ENCODE assay signal across 1 cellular context in genomic region chr2:88059979-88060906, GRCh38.
TF ChIP-seq lines count a peak whose summit lies in the region.

No MANE protein-coding gene starts in this region.

TF ChIP-seq in HepG2, 621 proteins besides CTCF, POLR2A, EP300 and RAD21 (continued from another document):
- TF ChIP-seq ZNF574 (CRISPR knock-in tag; IDR thresholded peaks at IDR 0.05) (no peak), SNAPC2 (CRISPR knock-in tag; IDR thresholded peaks at IDR 0.05) (no peak), HMG20B (CRISPR knock-in tag; conservative IDR thresholded peaks at IDR 0.05) (peak; percentile 54; the same call in 1 of the 2 replicates), MATR3 (CRISPR knock-in tag; IDR thresholded peaks at IDR 0.05) (no peak), ZNF33B (CRISPR knock-in tag; IDR thresholded peaks at IDR 0.05) (0 out of 2 replicates have a peak, but pooled peaks have one; percentile 13), HNRNPLL (IDR thresholded peaks at IDR 0.05; ENCODE audit: low read depth, low read length, poor library complexity, severe bottlenecking) (no peak)
- TF ChIP-seq, protein P1, sequence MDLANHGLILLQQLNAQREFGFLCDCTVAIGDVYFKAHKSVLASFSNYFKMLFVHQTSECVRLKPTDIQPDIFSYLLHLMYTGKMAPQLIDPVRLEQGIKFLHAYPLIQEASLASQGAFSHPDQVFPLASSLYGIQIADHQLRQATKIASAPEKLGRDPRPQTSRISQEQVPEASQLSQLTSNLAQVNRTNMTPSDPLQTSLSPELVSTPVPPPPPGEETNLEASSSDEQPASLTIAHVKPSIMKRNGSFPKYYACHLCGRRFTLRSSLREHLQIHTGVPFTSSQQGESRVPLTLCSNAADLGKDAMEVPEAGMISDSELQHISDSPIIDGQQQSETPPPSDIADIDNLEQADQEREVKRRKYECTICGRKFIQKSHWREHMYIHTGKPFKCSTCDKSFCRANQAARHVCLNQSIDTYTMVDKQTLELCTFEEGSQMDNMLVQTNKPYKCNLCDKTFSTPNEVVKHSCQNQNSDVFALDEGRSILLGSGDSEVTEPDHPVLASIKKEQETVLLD (CRISPR knock-in tag; IDR thresholded peaks at IDR 0.05; ENCODE audit: low read depth) = no peak
- TF ChIP-seq, protein P2, sequence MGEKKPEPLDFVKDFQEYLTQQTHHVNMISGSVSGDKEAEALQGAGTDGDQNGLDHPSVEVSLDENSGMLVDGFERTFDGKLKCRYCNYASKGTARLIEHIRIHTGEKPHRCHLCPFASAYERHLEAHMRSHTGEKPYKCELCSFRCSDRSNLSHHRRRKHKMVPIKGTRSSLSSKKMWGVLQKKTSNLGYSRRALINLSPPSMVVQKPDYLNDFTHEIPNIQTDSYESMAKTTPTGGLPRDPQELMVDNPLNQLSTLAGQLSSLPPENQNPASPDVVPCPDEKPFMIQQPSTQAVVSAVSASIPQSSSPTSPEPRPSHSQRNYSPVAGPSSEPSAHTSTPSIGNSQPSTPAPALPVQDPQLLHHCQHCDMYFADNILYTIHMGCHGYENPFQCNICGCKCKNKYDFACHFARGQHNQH (CRISPR knock-in tag; IDR thresholded peaks at IDR 0.05) = no peak
- TF ChIP-seq, protein P3, sequence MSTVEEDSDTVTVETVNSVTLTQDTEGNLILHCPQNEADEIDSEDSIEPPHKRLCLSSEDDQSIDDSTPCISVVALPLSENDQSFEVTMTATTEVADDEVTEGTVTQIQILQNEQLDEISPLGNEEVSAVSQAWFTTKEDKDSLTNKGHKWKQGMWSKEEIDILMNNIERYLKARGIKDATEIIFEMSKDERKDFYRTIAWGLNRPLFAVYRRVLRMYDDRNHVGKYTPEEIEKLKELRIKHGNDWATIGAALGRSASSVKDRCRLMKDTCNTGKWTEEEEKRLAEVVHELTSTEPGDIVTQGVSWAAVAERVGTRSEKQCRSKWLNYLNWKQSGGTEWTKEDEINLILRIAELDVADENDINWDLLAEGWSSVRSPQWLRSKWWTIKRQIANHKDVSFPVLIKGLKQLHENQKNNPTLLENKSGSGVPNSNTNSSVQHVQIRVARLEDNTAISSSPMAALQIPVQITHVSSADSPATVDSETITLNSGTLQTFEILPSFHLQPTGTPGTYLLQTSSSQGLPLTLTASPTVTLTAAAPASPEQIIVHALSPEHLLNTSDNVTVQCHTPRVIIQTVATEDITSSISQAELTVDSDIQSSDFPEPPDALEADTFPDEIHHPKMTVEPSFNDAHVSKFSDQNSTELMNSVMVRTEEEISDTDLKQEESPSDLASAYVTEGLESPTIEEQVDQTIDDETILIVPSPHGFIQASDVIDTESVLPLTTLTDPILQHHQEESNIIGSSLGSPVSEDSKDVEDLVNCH (CRISPR knock-in tag; IDR thresholded peaks at IDR 0.05) = no peak
TF ChIP-seq in HepG2: peak in this region for 77.
